Comparison of ENCODE assay signal across 1 cellular context in genomic region chr11:121657191-121657590, GRCh38.
TF ChIP-seq lines count a peak whose summit lies in the region.

No MANE protein-coding gene starts in this region.

TF ChIP-seq in H1, 55 proteins besides CTCF, POLR2A, EP300 and RAD21:
- TF ChIP-seq POLR2AphosphoS5 (IDR thresholded peaks at IDR 0.05; ENCODE audit: low read depth, low read length) = no peak
- TF ChIP-seq POU5F1 (IDR thresholded peaks at IDR 0.05; ENCODE audit: low read depth, low read length) = no peak
- no peak for TF ChIP-seq NANOG (IDR thresholded peaks at IDR 0.05; ENCODE audit: insufficient read depth, low read depth, low read length, poor library complexity, severe bottlenecking)
- TF ChIP-seq SIX5 (IDR thresholded peaks at IDR 0.05; ENCODE audit: low read depth, low read length) = no peak
- TF ChIP-seq CREB1 (IDR thresholded peaks at IDR 0.05) = no peak
- no peak for TF ChIP-seq BRCA1 (IDR thresholded peaks at IDR 0.05; ENCODE audit: low read depth, low read length)
- no peak for TF ChIP-seq TCF12 (IDR thresholded peaks at IDR 0.05; ENCODE audit: low read depth, low read length)
- no peak for TF ChIP-seq GTF2F1 (IDR thresholded peaks at IDR 0.05; ENCODE audit: borderline replicate concordance, low read depth, low read length)
- TF ChIP-seq RFX5 (IDR thresholded peaks at IDR 0.05; ENCODE audit: borderline replicate concordance, low read depth, low read length) = no peak
- TF ChIP-seq CTBP2 (IDR thresholded peaks at IDR 0.05; ENCODE audit: borderline replicate concordance, insufficient read depth, insufficient read length, low read length) = no peak
- TF ChIP-seq HDAC2 (IDR thresholded peaks at IDR 0.05; ENCODE audit: borderline replicate concordance in 1 of 2, low read depth in 2 of 2, low read length in 2 of 2) = no peak
- no peak for TF ChIP-seq TAF1 (IDR thresholded peaks at IDR 0.05; ENCODE audit: low read depth, low read length)
- TF ChIP-seq TBP (IDR thresholded peaks at IDR 0.05; ENCODE audit: low read depth, low read length) = no peak
